ENCODE assay signal across 1 cellular context in the genomic region with DNA sequence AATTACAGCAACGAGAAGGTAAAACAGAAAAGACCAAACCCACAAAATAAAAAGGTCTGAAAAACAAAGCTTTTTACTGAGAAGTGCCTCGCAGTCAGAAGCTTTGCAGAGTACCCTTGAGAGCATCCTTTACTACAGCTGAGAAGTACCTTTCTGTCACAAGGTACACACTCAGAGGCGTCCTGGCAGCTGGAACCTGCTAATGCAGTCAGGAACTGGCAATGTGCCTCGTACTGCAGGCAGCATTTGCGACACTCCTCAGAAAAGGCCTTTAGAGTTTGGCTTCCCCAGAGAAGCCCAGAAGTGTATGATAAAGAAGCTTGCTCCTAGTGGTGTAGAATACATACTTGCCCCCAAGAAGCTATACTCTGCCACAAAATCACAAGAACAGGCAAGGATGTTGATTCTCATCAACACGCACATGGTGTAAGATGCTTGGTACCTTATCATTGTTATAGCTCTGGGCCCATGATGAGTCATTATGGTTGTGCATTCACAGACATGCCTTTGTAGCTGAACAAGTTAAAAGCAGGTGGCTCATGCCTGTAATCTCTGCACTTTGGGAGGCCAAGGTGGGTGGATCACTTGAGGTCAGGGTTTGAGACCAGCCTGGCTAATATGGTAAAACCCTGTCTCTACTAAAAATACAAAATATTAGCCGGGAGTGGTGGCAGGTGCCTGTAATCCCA.
TF ChIP-seq lines count a peak whose summit lies in the region.

No MANE protein-coding gene starts in this region.

TF ChIP-seq in IMR-90, 13 proteins besides CTCF, POLR2A, EP300 and RAD21:
- TF ChIP-seq, protein P1, sequence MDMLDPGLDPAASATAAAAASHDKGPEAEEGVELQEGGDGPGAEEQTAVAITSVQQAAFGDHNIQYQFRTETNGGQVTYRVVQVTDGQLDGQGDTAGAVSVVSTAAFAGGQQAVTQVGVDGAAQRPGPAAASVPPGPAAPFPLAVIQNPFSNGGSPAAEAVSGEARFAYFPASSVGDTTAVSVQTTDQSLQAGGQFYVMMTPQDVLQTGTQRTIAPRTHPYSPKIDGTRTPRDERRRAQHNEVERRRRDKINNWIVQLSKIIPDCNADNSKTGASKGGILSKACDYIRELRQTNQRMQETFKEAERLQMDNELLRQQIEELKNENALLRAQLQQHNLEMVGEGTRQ (IDR thresholded peaks at IDR 0.05; ENCODE audit: low read depth, low read length), result no peak
- TF ChIP-seq NFE2L2 (IDR thresholded peaks at IDR 0.05; ENCODE audit: low read depth, low read length) (peak; percentile 13; the same call in 1 of the 2 replicates), FOS (IDR thresholded peaks at IDR 0.05; ENCODE audit: low read depth, low read length) (peak; percentile 34; the same call in 1 of the 2 replicates), CEBPB (IDR thresholded peaks at IDR 0.05; ENCODE audit: low read depth, low read length) (peak; percentile 4; the same call in 1 of the 2 replicates)
